1 cellular context compared by ENCODE assay signal in the genomic region with DNA sequence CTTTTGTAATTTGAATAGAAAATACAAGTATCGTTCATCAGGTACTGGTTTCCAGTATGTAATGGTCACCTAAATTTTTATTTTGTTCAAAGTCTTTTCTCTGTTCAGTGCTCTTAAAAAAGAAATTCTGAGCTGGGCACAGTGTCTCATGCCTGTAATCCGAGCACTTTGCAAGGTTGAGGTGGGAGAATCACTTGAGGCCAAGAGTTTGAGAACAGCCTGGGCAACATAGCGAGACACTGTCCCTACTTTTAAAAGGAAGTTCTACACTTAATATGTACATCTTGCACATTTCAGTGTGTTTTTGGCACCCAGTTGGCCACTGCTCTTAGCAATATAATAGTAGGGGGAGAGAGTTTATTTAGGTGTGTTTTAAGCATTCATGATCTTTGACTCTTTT.
TF ChIP-seq lines count a peak whose summit lies in the region.

No MANE protein-coding gene starts in this region.

TF ChIP-seq in GM12878, 131 proteins besides CTCF, POLR2A, EP300 and RAD21:
- TF ChIP-seq, protein P1, sequence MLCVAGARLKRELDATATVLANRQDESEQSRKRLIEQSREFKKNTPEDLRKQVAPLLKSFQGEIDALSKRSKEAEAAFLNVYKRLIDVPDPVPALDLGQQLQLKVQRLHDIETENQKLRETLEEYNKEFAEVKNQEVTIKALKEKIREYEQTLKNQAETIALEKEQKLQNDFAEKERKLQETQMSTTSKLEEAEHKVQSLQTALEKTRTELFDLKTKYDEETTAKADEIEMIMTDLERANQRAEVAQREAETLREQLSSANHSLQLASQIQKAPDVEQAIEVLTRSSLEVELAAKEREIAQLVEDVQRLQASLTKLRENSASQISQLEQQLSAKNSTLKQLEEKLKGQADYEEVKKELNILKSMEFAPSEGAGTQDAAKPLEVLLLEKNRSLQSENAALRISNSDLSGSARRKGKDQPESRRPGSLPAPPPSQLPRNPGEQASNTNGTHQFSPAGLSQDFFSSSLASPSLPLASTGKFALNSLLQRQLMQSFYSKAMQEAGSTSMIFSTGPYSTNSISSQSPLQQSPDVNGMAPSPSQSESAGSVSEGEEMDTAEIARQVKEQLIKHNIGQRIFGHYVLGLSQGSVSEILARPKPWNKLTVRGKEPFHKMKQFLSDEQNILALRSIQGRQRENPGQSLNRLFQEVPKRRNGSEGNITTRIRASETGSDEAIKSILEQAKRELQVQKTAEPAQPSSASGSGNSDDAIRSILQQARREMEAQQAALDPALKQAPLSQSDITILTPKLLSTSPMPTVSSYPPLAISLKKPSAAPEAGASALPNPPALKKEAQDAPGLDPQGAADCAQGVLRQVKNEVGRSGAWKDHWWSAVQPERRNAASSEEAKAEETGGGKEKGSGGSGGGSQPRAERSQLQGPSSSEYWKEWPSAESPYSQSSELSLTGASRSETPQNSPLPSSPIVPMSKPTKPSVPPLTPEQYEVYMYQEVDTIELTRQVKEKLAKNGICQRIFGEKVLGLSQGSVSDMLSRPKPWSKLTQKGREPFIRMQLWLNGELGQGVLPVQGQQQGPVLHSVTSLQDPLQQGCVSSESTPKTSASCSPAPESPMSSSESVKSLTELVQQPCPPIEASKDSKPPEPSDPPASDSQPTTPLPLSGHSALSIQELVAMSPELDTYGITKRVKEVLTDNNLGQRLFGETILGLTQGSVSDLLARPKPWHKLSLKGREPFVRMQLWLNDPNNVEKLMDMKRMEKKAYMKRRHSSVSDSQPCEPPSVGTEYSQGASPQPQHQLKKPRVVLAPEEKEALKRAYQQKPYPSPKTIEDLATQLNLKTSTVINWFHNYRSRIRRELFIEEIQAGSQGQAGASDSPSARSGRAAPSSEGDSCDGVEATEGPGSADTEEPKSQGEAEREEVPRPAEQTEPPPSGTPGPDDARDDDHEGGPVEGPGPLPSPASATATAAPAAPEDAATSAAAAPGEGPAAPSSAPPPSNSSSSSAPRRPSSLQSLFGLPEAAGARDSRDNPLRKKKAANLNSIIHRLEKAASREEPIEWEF (IDR thresholded peaks at IDR 0.05; ENCODE audit: insufficient replicate concordance, low read depth, low read length), result peak; percentile 18
- no peak for TF ChIP-seq HDGF (IDR thresholded peaks at IDR 0.05)
